ENCODE assay signal across 8 cellular contexts in the genomic region with DNA sequence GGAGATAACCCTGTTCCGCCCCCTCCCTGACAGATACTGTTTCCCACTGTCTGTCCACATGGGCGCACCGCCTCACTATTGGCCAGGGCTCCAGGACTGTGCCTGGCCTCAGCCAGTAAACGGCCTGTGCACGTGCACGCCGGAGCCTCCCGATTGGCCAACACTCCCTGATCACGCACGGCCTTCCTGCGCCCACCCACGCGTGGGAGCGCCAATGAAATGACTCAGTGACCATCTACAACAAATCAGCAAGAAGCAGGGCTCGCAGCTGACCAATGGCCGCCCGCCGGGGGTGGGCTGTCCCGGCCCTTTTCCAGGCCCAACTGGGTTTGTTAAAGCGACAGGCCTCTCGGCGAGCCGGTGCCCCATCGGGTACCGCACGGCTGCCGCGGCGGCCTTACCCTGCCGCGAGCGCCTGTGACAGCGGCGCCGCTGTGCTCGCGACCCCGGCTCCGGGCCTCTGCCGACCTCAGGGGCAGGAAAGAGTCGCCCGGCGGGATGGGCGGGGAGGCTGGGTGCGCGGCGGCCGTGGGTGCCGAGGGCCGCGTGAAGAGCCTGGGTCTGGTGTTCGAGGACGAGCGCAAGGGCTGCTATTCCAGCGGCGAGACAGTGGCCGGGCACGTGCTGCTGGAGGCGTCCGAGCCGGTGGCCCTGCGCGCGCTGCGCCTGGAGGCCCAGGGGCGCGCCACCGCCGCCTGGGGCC. TPM values are rescaled to one million over a fixed set of nuclear protein-coding genes. Genes with fewer than 3 reads are reported as not detected.
DNase-seq lines count a peak whose midpoint lies in the region; ATAC-seq and TF ChIP-seq lines count a peak whose summit lies in the region.

Gene ARRDC4 (plus strand): TSS at position 340 of the 703 bp plus-strand sequence. CDS start 159 bp downstream, at position 499.

- H3K27ac Mint-ChIP-seq in progenitor cell of endocrine pancreas (peak within 1 kb of the TSS; percentile 95), type B pancreatic cell (peak within 1 kb of the TSS; percentile 95)

- H3K27me3 ChIP-seq in ascending aorta (no peaks in the 10 kb centered on the region), right atrium auricular region (no peaks in the 10 kb centered on the region)

- H3K9me3 Mint-ChIP-seq in progenitor cell of endocrine pancreas (ENCODE audit: low read depth) (peaks cover 2% of the 10 kb centered on the region), type B pancreatic cell (peaks cover 6% of the 10 kb centered on the region)

- H3K4me1 Mint-ChIP-seq in progenitor cell of endocrine pancreas (ENCODE audit: low read depth) = peaks cover 18% of the 10 kb centered on the region
- peaks cover 25% of the 10 kb centered on the region for H3K4me1 Mint-ChIP-seq in type B pancreatic cell (ENCODE audit: unreplicated experiment)

- H3K4me1 ChIP-seq in ascending aorta = peaks cover 0 to 5% of the 10 kb centered on the region in 2 donors
- peaks cover 0 to 26% of the 10 kb centered on the region in 2 donors for H3K4me1 ChIP-seq in right atrium auricular region

- H3K36me3 ChIP-seq in ascending aorta (no peaks in the 10 kb centered on the region), right atrium auricular region (no peaks in the 10 kb centered on the region)

- H3K4me3 ChIP-seq in ascending aorta (peak within 1 kb of the TSS; percentile 82 to 97), right atrium auricular region (peak within 1 kb of the TSS; percentile 94 to 99)

- peak; percentile 98 for DNase-seq in GF-D8 (lab: John Stamatoyannopoulos, UW)
- DNase-seq in NCI-H146 (lab: John Stamatoyannopoulos, UW) = peak; percentile 100
- DNase-seq in T-helper 9 cell = peak; percentile 64
- DNase-seq in ascending aorta (ENCODE audit: low spot score in 2 of 2) = peak; percentile 100
- DNase-seq in right atrium auricular region (ENCODE audit: low spot score) = peak; percentile 100
- DNase-seq in progenitor cell of endocrine pancreas (ENCODE audit: low spot score, unreplicated experiment) = peak; percentile 97
- peak; percentile 99 for DNase-seq in type B pancreatic cell (ENCODE audit: extremely low spot score, unreplicated experiment)

- intact Hi-C loops in ascending aorta (cut with DNase I) = loop anchor here (5.0 kb wide), 1 partner anchor 467 kb away; no protein-coding TSS in a partner anchor

- H3K4me3 Mint-ChIP-seq in progenitor cell of endocrine pancreas (ENCODE audit: low read depth) (peak within 1 kb of the TSS; percentile 74), type B pancreatic cell (peak within 1 kb of the TSS; percentile 95)

- peaks cover 6% of the 10 kb centered on the region for H3K27me3 Mint-ChIP-seq in progenitor cell of endocrine pancreas
- peaks cover 13% of the 10 kb centered on the region for H3K27me3 Mint-ChIP-seq in type B pancreatic cell

- no peak for TF ChIP-seq CTCF in ascending aorta (IDR thresholded peaks at IDR 0.05)
- TF ChIP-seq CTCF in right atrium auricular region (IDR thresholded peaks at IDR 0.05) = no peak
- TF ChIP-seq CTCF in progenitor cell of endocrine pancreas (IDR thresholded peaks at IDR 0.05; ENCODE audit: unreplicated experiment) = no peak
- TF ChIP-seq CTCF in type B pancreatic cell (conservative IDR thresholded peaks at IDR 0.05) = no peak

- peaks cover 3% of the 10 kb centered on the region for H3K36me3 Mint-ChIP-seq in progenitor cell of endocrine pancreas (ENCODE audit: insufficient read depth)
- H3K36me3 Mint-ChIP-seq in type B pancreatic cell = peaks cover 11% of the 10 kb centered on the region

- peak; percentile 95 for ATAC-seq in HG02759 (IDR thresholded peaks at IDR 0.05; ENCODE audit: unreplicated experiment)

- H3K27ac ChIP-seq in ascending aorta (peak within 1 kb of the TSS; percentile 77 to 84), right atrium auricular region (peak within 1 kb of the TSS; percentile 92 to 97)

- H3K9me3 ChIP-seq in ascending aorta = no peaks in the 10 kb centered on the region
- no peaks in the 10 kb centered on the region for H3K9me3 ChIP-seq in right atrium auricular region

RNA-seq across cellular contexts. Expression of gene ARRDC4, which starts in this region (rescaled TPM):
- total RNA-seq in ascending aorta (29.7 TPM), right atrium auricular region (10 to 100 TPM; 17.2 to 34.9 TPM), progenitor cell of endocrine pancreas (11.9 and 12.1 TPM in 2 replicates), type B pancreatic cell (ENCODE audit: low replicate concordance) (31.3 and 31.6 TPM in 2 replicates)

Comparison
In these comparisons a context has a peak if more than half of its experiments do, and no peak if none do; other contexts are left out.
1. Peak in every context shown above with its lines: DNase-seq, ATAC-seq, H3K4me3 ChIP-seq and H3K27ac ChIP-seq.